3 cellular contexts compared by ENCODE assay signal in genomic region chr7:106773228-106773627, GRCh38.
TF ChIP-seq lines count a peak whose summit lies in the region.

No MANE protein-coding gene starts in this region.

TF ChIP-seq in A549, 52 proteins besides CTCF, POLR2A, EP300 and RAD21 (continued from another document):
- TF ChIP-seq REST (IDR thresholded peaks at IDR 0.05) (no peak), CHD4 (IDR thresholded peaks at IDR 0.05; ENCODE audit: borderline replicate concordance) (no peak), CHD2 (IDR thresholded peaks at IDR 0.05; ENCODE audit: low read length, partially characterized antibody) (no peak), SREBF2 (IDR thresholded peaks at IDR 0.05) (no peak), NR3C1 (IDR thresholded peaks at IDR 0.05) (no peak), ZSCAN20 (CRISPR knock-in tag; IDR thresholded peaks at IDR 0.05) (no peak)
- TF ChIP-seq, protein P1, sequence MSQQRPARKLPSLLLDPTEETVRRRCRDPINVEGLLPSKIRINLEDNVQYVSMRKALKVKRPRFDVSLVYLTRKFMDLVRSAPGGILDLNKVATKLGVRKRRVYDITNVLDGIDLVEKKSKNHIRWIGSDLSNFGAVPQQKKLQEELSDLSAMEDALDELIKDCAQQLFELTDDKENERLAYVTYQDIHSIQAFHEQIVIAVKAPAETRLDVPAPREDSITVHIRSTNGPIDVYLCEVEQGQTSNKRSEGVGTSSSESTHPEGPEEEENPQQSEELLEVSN (IDR thresholded peaks at IDR 0.05; ENCODE audit: borderline replicate concordance, low read depth) = no peak
- TF ChIP-seq, protein P2, sequence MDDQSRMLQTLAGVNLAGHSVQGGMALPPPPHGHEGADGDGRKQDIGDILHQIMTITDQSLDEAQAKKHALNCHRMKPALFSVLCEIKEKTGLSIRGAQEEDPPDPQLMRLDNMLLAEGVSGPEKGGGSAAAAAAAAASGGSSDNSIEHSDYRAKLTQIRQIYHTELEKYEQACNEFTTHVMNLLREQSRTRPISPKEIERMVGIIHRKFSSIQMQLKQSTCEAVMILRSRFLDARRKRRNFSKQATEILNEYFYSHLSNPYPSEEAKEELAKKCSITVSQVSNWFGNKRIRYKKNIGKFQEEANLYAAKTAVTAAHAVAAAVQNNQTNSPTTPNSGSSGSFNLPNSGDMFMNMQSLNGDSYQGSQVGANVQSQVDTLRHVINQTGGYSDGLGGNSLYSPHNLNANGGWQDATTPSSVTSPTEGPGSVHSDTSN (IDR thresholded peaks at IDR 0.05) = no peak

TF ChIP-seq in GM23338, 12 proteins besides CTCF, POLR2A, EP300 and RAD21 (continued from another document):
- TF ChIP-seq, protein P3, sequence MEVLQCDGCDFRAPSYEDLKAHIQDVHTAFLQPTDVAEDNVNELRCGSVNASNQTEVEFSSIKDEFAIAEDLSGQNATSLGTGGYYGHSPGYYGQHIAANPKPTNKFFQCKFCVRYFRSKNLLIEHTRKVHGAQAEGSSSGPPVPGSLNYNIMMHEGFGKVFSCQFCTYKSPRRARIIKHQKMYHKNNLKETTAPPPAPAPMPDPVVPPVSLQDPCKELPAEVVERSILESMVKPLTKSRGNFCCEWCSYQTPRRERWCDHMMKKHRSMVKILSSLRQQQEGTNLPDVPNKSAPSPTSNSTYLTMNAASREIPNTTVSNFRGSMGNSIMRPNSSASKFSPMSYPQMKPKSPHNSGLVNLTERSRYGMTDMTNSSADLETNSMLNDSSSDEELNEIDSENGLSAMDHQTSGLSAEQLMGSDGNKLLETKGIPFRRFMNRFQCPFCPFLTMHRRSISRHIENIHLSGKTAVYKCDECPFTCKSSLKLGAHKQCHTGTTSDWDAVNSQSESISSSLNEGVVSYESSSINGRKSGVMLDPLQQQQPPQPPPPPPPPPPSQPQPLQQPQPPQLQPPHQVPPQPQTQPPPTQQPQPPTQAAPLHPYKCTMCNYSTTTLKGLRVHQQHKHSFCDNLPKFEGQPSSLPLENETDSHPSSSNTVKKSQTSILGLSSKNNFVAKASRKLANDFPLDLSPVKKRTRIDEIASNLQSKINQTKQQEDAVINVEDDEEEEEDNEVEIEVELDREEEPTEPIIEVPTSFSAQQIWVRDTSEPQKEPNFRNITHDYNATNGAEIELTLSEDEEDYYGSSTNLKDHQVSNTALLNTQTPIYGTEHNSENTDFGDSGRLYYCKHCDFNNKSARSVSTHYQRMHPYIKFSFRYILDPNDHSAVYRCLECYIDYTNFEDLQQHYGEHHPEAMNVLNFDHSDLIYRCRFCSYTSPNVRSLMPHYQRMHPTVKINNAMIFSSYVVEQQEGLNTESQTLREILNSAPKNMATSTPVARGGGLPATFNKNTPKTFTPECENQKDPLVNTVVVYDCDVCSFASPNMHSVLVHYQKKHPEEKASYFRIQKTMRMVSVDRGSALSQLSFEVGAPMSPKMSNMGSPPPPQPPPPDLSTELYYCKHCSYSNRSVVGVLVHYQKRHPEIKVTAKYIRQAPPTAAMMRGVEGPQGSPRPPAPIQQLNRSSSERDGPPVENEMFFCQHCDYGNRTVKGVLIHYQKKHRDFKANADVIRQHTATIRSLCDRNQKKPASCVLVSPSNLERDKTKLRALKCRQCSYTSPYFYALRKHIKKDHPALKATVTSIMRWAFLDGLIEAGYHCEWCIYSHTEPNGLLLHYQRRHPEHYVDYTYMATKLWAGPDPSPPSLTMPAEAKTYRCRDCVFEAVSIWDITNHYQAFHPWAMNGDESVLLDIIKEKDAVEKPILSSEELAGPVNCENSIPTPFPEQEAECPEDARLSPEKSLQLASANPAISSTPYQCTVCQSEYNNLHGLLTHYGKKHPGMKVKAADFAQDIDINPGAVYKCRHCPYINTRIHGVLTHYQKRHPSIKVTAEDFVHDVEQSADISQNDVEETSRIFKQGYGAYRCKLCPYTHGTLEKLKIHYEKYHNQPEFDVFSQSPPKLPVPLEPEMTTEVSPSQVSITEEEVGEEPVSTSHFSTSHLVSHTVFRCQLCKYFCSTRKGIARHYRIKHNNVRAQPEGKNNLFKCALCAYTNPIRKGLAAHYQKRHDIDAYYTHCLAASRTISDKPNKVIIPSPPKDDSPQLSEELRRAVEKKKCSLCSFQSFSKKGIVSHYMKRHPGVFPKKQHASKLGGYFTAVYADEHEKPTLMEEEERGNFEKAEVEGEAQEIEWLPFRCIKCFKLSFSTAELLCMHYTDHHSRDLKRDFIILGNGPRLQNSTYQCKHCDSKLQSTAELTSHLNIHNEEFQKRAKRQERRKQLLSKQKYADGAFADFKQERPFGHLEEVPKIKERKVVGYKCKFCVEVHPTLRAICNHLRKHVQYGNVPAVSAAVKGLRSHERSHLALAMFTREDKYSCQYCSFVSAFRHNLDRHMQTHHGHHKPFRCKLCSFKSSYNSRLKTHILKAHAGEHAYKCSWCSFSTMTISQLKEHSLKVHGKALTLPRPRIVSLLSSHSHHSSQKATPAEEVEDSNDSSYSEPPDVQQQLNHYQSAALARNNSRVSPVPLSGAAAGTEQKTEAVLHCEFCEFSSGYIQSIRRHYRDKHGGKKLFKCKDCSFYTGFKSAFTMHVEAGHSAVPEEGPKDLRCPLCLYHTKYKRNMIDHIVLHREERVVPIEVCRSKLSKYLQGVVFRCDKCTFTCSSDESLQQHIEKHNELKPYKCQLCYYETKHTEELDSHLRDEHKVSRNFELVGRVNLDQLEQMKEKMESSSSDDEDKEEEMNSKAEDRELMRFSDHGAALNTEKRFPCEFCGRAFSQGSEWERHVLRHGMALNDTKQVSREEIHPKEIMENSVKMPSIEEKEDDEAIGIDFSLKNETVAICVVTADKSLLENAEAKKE (CRISPR knock-in tag; IDR thresholded peaks at IDR 0.05) = no peak
- TF ChIP-seq ZNF331 (CRISPR knock-in tag; IDR thresholded peaks at IDR 0.05; ENCODE audit: low read depth) (no peak), REST (IDR thresholded peaks at IDR 0.05; ENCODE audit: unreplicated experiment) (no peak)

TF ChIP-seq in SK-N-SH treated with all-trans-retinoic acid at 6 μM for 48 hours, 23 proteins besides CTCF, POLR2A, EP300 and RAD21 (continued from another document):
- no peak for TF ChIP-seq ZNF565 (CRISPR knock-in tag; conservative IDR thresholded peaks at IDR 0.05; ENCODE audit: low read depth)
TF ChIP-seq in SK-N-SH treated with all-trans-retinoic acid at 6 μM for 48 hours: peak in this region for 0.
